Comparison of ENCODE assay signal across 13 cellular contexts in genomic region chr3:79015854-79016253, GRCh38.
A peak's percentile ranks its signal among the peaks of the same experiment; 100 is the strongest.
DNase-seq lines count a peak whose midpoint lies in the region; ATAC-seq, FAIRE-seq and TF ChIP-seq lines count a peak whose summit lies in the region.
"Had no signal": no experiment of that assay in that cellular context is flagged by ENCODE, and none has a peak within 500 bp of the region (broad histone marks: within the 10 kb centered on the region; RNA-seq: fewer than 3 reads in every experiment).

No MANE protein-coding gene starts in this region.

- H3K27ac ChIP-seq in iPS-20b (ENCODE audit: low read length) = no peak overlapping the region
- H3K27ac ChIP-seq: colonic mucosa had no signal

- intact Hi-C loops in activated T-helper 2 cell treated with anti-CD3 and anti-CD28 coated beads, Interferon-gamma antibody, Interleukin-2, Interleukin-4, amounts not matched to agents 10 μg/mL and 5 μg/mL and 100 μg/mL, durations not matched to agents 14 hours and 24 hours and 36 hours (cut with micrococcal nuclease) = no loop called here

- peaks cover 6% of the 10 kb centered on the region for H3K27me3 Mint-ChIP-seq in activated T-helper 2 cell treated with anti-CD3 and anti-CD28 coated beads, Interferon-gamma antibody, Interleukin-2, Interleukin-4, amounts not matched to agents 10 μg/mL and 5 μg/mL and 100 μg/mL, durations not matched to agents 14 hours and 24 hours and 36 hours (ENCODE audit: low read depth)

- H3K4me3 Mint-ChIP-seq in activated T-helper 2 cell treated with anti-CD3 and anti-CD28 coated beads, Interferon-gamma antibody, Interleukin-2, Interleukin-4, amounts not matched to agents 10 μg/mL and 5 μg/mL and 100 μg/mL, durations not matched to agents 14 hours and 24 hours and 36 hours (ENCODE audit: low read depth) = no peak overlapping the region
- H3K4me3 Mint-ChIP-seq: stimulated activated naive B cell treated with anti-CD40 and anti-IgM and Interleukin-4, amounts not matched to agents 10 μg/mL and 1 μg/mL and 100 μg/mL, for 72 hours had no signal

- H3K27me3 ChIP-seq in iPS-20b (ENCODE audit: insufficient read depth, low read length) = no peaks in the 10 kb centered on the region

- H3K36me3 ChIP-seq in iPS-20b (ENCODE audit: insufficient read depth, low read depth, low read length) = no peaks in the 10 kb centered on the region
- H3K36me3 ChIP-seq: colonic mucosa had no signal

- FAIRE-seq in A204.1 (lab: Jason Lieb, UNC) = peak; percentile 57
- peak; percentile 71 for FAIRE-seq in D721Med (lab: Jason Lieb, UNC)
- FAIRE-seq in RCC 7860 (lab: Jason Lieb, UNC) = no peak

- TF ChIP-seq CTCF in D721Med (IDR thresholded peaks at IDR 0.05; ENCODE audit: insufficient read depth, missing control alignments) = no peak

- no peak overlapping the region for H3K27ac Mint-ChIP-seq in activated T-helper 2 cell treated with anti-CD3 and anti-CD28 coated beads, Interferon-gamma antibody, Interleukin-2, Interleukin-4, amounts not matched to agents 10 μg/mL and 5 μg/mL and 100 μg/mL, durations not matched to agents 14 hours and 24 hours and 36 hours
- H3K27ac Mint-ChIP-seq: stimulated activated naive B cell treated with anti-CD40 and anti-IgM and Interleukin-4, amounts not matched to agents 10 μg/mL and 1 μg/mL and 100 μg/mL, for 72 hours had no signal

- H3K4me1 ChIP-seq in iPS-20b (ENCODE audit: insufficient read depth, low read length) = peaks cover 15% of the 10 kb centered on the region; the same call in 1 of the 2 replicates
- H3K4me1 ChIP-seq: colonic mucosa had no signal

- no peak for ATAC-seq in GM21737 (IDR thresholded peaks at IDR 0.05; ENCODE audit: unreplicated experiment)
- ATAC-seq: stimulated activated naive B cell treated with anti-CD40 and anti-IgM and Interleukin-4, amounts not matched to agents 10 μg/mL and 1 μg/mL and 100 μg/mL, for 72 hours had no signal

- H3K36me3 Mint-ChIP-seq in activated T-helper 2 cell treated with anti-CD3 and anti-CD28 coated beads, Interferon-gamma antibody, Interleukin-2, Interleukin-4, amounts not matched to agents 10 μg/mL and 5 μg/mL and 100 μg/mL, durations not matched to agents 14 hours and 24 hours and 36 hours (ENCODE audit: low read depth) = no peaks in the 10 kb centered on the region
- H3K36me3 Mint-ChIP-seq: stimulated activated naive B cell treated with anti-CD40 and anti-IgM and Interleukin-4, amounts not matched to agents 10 μg/mL and 1 μg/mL and 100 μg/mL, for 72 hours had no signal

- H3K9me3 Mint-ChIP-seq in activated T-helper 2 cell treated with anti-CD3 and anti-CD28 coated beads, Interferon-gamma antibody, Interleukin-2, Interleukin-4, amounts not matched to agents 10 μg/mL and 5 μg/mL and 100 μg/mL, durations not matched to agents 14 hours and 24 hours and 36 hours = no peaks in the 10 kb centered on the region
- H3K9me3 Mint-ChIP-seq: stimulated activated naive B cell treated with anti-CD40 and anti-IgM and Interleukin-4, amounts not matched to agents 10 μg/mL and 1 μg/mL and 100 μg/mL, for 72 hours had no signal

- DNase-seq in D721Med (ENCODE audit: insufficient read length, low spot score) (no peak), T1000 (lab: John Stamatoyannopoulos, UW) (no peak), RCC 7860 (ENCODE audit: low spot score) (no peak)
- no peak for DNase-seq in activated T-helper 2 cell treated with anti-CD3 and anti-CD28 coated beads, Interferon-gamma antibody, Interleukin-2, Interleukin-4, amounts not matched to agents 10 μg/mL and 5 μg/mL and 100 μg/mL, durations not matched to agents 14 hours and 24 hours and 36 hours (ENCODE audit: low spot score)
- DNase-seq: activated CD4-positive, alpha-beta T cell treated with anti-CD3 and anti-CD28 coated beads, Interleukin-2, amount 50 U/mL, for 1 hour; activated naive CD4-positive, alpha-beta T cell; colonic mucosa; NCI-H1105 treated with DMSO at 0.1 percent for 48 hours; stimulated activated naive B cell treated with anti-CD40 and anti-IgM and Interleukin-4, amounts not matched to agents 10 μg/mL and 1 μg/mL and 100 μg/mL, for 72 hours had no signal

- H3K9me3 ChIP-seq in iPS-20b (ENCODE audit: insufficient read depth, low read depth, low read length) = no peaks in the 10 kb centered on the region
- H3K9me3 ChIP-seq: colonic mucosa had no signal

- peak overlapping the region; percentile 99 for H3K4me3 ChIP-seq in iPS-20b (ENCODE audit: low read length)
- H3K4me3 ChIP-seq: colonic mucosa had no signal

- peak overlapping the region; percentile 14; the same call in 1 of the 2 replicates for H3K9ac ChIP-seq in iPS-20b (ENCODE audit: low read depth, low read length)

- peaks cover 2% of the 10 kb centered on the region for H3K4me1 Mint-ChIP-seq in activated T-helper 2 cell treated with anti-CD3 and anti-CD28 coated beads, Interferon-gamma antibody, Interleukin-2, Interleukin-4, amounts not matched to agents 10 μg/mL and 5 μg/mL and 100 μg/mL, durations not matched to agents 14 hours and 24 hours and 36 hours (ENCODE audit: low read depth)

TF ChIP-seq in PFSK-1, 5 proteins besides CTCF, POLR2A, EP300 and RAD21:
- TF ChIP-seq TAF1 (IDR thresholded peaks at IDR 0.05; ENCODE audit: borderline replicate concordance, insufficient read depth, low read length) (no peak), SIN3A (IDR thresholded peaks at IDR 0.05; ENCODE audit: borderline replicate concordance, insufficient read depth, low read length) (0 out of 2 replicates have a peak, but pooled peaks have one; percentile 12)
